Comparison of ENCODE assay signal across 25 cellular contexts in genomic region chr2:36988008-36988407, GRCh38. TPM values are rescaled to one million over a fixed set of nuclear protein-coding genes. Genes with fewer than 3 reads are reported as not detected.
DNase-seq lines count a peak whose midpoint lies in the region; ATAC-seq, FAIRE-seq and TF ChIP-seq lines count a peak whose summit lies in the region.
"Had no signal": no experiment of that assay in that cellular context is flagged by ENCODE, and none has a peak within 500 bp of the region (broad histone marks: within the 10 kb centered on the region; RNA-seq: fewer than 3 reads in every experiment).

No MANE protein-coding gene starts in this region.

- H3K4me1 ChIP-seq in right lobe of liver (no peaks in the 10 kb centered on the region), vagina (no peaks in the 10 kb centered on the region)
- H3K4me1 ChIP-seq: BE2C, BLaER1, Caco-2 had no signal

- H3K4me3 ChIP-seq in right lobe of liver (no peak overlapping the region), vagina (no peak overlapping the region)
- H3K4me3 ChIP-seq: BLaER1, GM12878 had no signal

- ATAC-seq in left lobe of liver (peak; percentile 45), right lobe of liver (peak; percentile 19 to 69 (median 42))
- ATAC-seq in activated CD8-positive, alpha-beta T cell treated with anti-CD3 and anti-CD28 coated beads, Interleukin-2, amount 10 ng/mL, durations not matched to agents 7 days and 5 days = no peak
- ATAC-seq: CD8-positive, alpha-beta T cell; GM12878 had no signal

- H3K27ac ChIP-seq in C4-2B (peak overlapping the region; percentile 40; the same call in 1 of the 2 replicates), right lobe of liver (no peak overlapping the region), vagina (no peak overlapping the region)
- H3K27ac ChIP-seq: BLaER1 had no signal

- no peaks in the 10 kb centered on the region for H3K27me3 ChIP-seq in right lobe of liver
- no peaks in the 10 kb centered on the region for H3K27me3 ChIP-seq in vagina
- H3K27me3 ChIP-seq: BE2C, BLaER1 had no signal

- TF ChIP-seq POLR2A in right lobe of liver (IDR thresholded peaks at IDR 0.05) = no peak
- no peak for TF ChIP-seq POLR2A in vagina (IDR thresholded peaks at IDR 0.05)

- DNase-seq in left lobe of liver (ENCODE audit: low spot score) (no peak), right lobe of liver (no peak), vagina (ENCODE audit: extremely low spot score in 2 of 2) (no peak), iPS-NIHi7 (ENCODE audit: extremely low spot score) (no peak), DMS153 treated with DMSO at 0.1 percent for 48 hours (lab: John Stamatoyannopoulos, UW; ENCODE audit: unreplicated experiment) (no peak)
- no peak for DNase-seq in activated CD8-positive, alpha-beta T cell treated with anti-CD3 and anti-CD28 coated beads, Interleukin-2, amount 10 ng/mL, durations not matched to agents 7 days and 5 days
- DNase-seq: 8988T; ACHN; BE2C; C1 segment of cervical spinal cord; Caco-2; Calu3; CD4-positive, alpha-beta T cell; CD8-positive, alpha-beta T cell; DMS79; DND-41; EL; GDM1 had no signal

- intact Hi-C loops in right lobe of liver (cut with DNase I) (no loop called here), vagina (cut with DNase I) (no loop called here)

- CTCF ChIA-PET in activated CD8-positive, alpha-beta T cell treated with anti-CD3 and anti-CD28 coated beads, Interleukin-2, amount 10 ng/mL, durations not matched to agents 7 days and 5 days (lab: Charles Lee) = no interaction called here

- H3K4me3 Mint-ChIP-seq in activated CD8-positive, alpha-beta T cell treated with anti-CD3 and anti-CD28 coated beads, Interleukin-2, amount 10 ng/mL, durations not matched to agents 7 days and 5 days = no peak overlapping the region
- H3K4me3 Mint-ChIP-seq: CD4-positive, alpha-beta T cell; CD8-positive, alpha-beta T cell had no signal

- H3K36me3 ChIP-seq in right lobe of liver (no peaks in the 10 kb centered on the region), vagina (peaks cover 0 to 31% of the 10 kb centered on the region in 2 donors)
- H3K36me3 ChIP-seq: BE2C had no signal

- no peaks in the 10 kb centered on the region for H3K27me3 Mint-ChIP-seq in activated CD8-positive, alpha-beta T cell treated with anti-CD3 and anti-CD28 coated beads, Interleukin-2, amount 10 ng/mL, durations not matched to agents 7 days and 5 days (ENCODE audit: low read depth)
- H3K27me3 Mint-ChIP-seq: CD4-positive, alpha-beta T cell had no signal

- H3K4me1 Mint-ChIP-seq in activated CD8-positive, alpha-beta T cell treated with anti-CD3 and anti-CD28 coated beads, Interleukin-2, amount 10 ng/mL, durations not matched to agents 7 days and 5 days (ENCODE audit: low read depth) = no peaks in the 10 kb centered on the region

- POLR2A ChIA-PET in activated CD8-positive, alpha-beta T cell treated with anti-CD3 and anti-CD28 coated beads, Interleukin-2, amount 10 ng/mL, durations not matched to agents 7 days and 5 days (lab: Charles Lee) = no interaction called here

- H3K36me3 Mint-ChIP-seq in activated CD8-positive, alpha-beta T cell treated with anti-CD3 and anti-CD28 coated beads, Interleukin-2, amount 10 ng/mL, durations not matched to agents 7 days and 5 days (ENCODE audit: low read depth) = peaks cover 17% of the 10 kb centered on the region

- peak; percentile 81 for FAIRE-seq in islet of Langerhans (lab: Jason Lieb, UNC)
- FAIRE-seq: D721Med, GM12878, GM12892, GM18507 had no signal

- H3K9me3 ChIP-seq in right lobe of liver = no peaks in the 10 kb centered on the region
- H3K9me3 ChIP-seq in vagina = no peaks in the 10 kb centered on the region
- H3K9me3 ChIP-seq: BE2C, BLaER1, Caco-2 had no signal

- WGBS in right lobe of liver (ENCODE audit: insufficient coverage, low coverage, low lambda C conversion rate, missing lambda C conversion rate) = 45% methylated on average over 5 of the region's 6 CpGs

- no peak overlapping the region for H3K27ac Mint-ChIP-seq in activated CD8-positive, alpha-beta T cell treated with anti-CD3 and anti-CD28 coated beads, Interleukin-2, amount 10 ng/mL, durations not matched to agents 7 days and 5 days
- H3K27ac Mint-ChIP-seq: CD4-positive, alpha-beta T cell; CD8-positive, alpha-beta T cell had no signal

- no peaks in the 10 kb centered on the region for H3K9me3 Mint-ChIP-seq in activated CD8-positive, alpha-beta T cell treated with anti-CD3 and anti-CD28 coated beads, Interleukin-2, amount 10 ng/mL, durations not matched to agents 7 days and 5 days (ENCODE audit: insufficient read depth)
- H3K9me3 Mint-ChIP-seq: CD4-positive, alpha-beta T cell; CD8-positive, alpha-beta T cell had no signal

- TF ChIP-seq CTCF in C4-2B (conservative IDR thresholded peaks at IDR 0.05) (no peak), right lobe of liver (IDR thresholded peaks at IDR 0.05) (no peak), vagina (IDR thresholded peaks at IDR 0.05) (no peak)

RNA-seq across cellular contexts. Expression of gene STRN, which starts 21.7 kb away (rescaled TPM):
- total RNA-seq in left lobe of liver (7.0 TPM), right lobe of liver (10 to 100 TPM in 2 of 6 experiments, 1 to 10 TPM in 4; 6.2 to 10.6 (median 8.2) TPM), vagina (19.4 TPM)
- 10 to 100 TPM; 35.8 to 38.1 TPM for total RNA-seq in activated CD8-positive, alpha-beta T cell treated with anti-CD3 and anti-CD28 coated beads, Interleukin-2, amount 10 ng/mL, durations not matched to agents 7 days and 5 days
